In the genomic region with DNA sequence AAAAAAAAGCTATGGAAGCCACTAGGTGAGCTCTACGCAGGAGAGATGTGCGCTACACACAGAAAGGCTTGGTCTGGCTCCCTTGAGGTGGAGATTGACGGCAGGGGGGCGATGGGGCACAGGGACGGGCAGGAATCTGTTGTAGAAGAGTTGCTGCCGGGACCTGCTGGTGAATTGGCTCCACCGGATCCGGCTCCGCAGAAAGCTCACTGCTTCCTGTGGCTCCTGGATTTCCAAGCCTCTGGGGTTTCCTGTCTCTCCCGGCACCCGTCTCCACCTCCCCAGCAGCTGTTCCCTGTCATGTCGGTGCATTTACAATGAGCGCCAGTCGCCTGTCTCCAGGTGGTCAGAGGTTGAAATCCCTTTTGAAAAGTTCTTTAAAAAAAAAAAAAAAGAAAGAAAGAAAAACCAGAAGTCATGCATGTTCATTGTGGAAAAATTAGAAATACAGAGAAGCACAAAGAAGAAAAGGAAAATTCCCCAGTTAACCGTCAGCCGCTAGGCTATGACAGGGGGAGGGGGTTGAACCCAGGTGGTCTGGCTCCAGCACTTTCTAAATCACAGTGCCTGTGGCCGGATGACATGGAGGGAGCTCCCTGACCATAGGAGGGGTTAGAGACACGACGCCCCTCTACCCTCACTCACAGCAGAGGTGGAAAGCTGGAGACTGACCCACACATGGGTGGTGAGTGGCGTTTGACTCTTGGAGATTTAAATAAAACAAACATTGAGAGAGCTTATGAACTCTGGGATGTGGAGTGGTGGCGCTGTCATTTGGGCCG, we compare ENCODE assay signal across 12 cellular contexts. TPM values are rescaled to one million over a fixed set of nuclear protein-coding genes. Genes with fewer than 3 reads are reported as not detected.
DNase-seq lines count a peak whose midpoint lies in the region; FAIRE-seq and TF ChIP-seq lines count a peak whose summit lies in the region.
"Had no signal": no experiment of that assay in that cellular context is flagged by ENCODE, and none has a peak within 500 bp of the region (broad histone marks: within the 10 kb centered on the region; RNA-seq: fewer than 3 reads in every experiment).

No MANE protein-coding gene starts in this region.

- no peak overlapping the region for H3K27ac Mint-ChIP-seq in MCF 10A (ENCODE audit: low read depth, unreplicated experiment)
- H3K27ac Mint-ChIP-seq in type B pancreatic cell: no peak overlapping the region

- H3K4me2 ChIP-seq in mammary epithelial cell (ENCODE audit: insufficient read depth, low read depth, low read length): peak overlapping the region; percentile 41

- in situ Hi-C loops in mammary epithelial cell (cut with MboI; ENCODE audit: low sequenced_read_pairs in 2 of 2): no loop called here

- H2AFZ ChIP-seq in mammary epithelial cell (ENCODE audit: low read depth, low read length): peak overlapping the region; percentile 84

- TF ChIP-seq CTCF in mammary epithelial cell (conservative IDR thresholded peaks at IDR 0.05 in 1 of 2, IDR thresholded peaks at IDR 0.05 in 1 of 2; ENCODE audit: extremely low read depth in 1 of 2, insufficient read depth in 1 of 2, low read depth in 1 of 2, low read length in 2 of 2): no peak
- no peak for TF ChIP-seq CTCF in MCF 10A (IDR thresholded peaks at IDR 0.05; ENCODE audit: unreplicated experiment)
- TF ChIP-seq CTCF in VCaP (conservative IDR thresholded peaks at IDR 0.05): no peak
- TF ChIP-seq CTCF in type B pancreatic cell (conservative IDR thresholded peaks at IDR 0.05): no peak

- dilution Hi-C loops in mammary epithelial cell (cut with HindIII; ENCODE audit: low sequenced_read_pairs): no loop called here

- H3K27me3 Mint-ChIP-seq in MCF 10A (ENCODE audit: insufficient read depth, unreplicated experiment) (no peaks in the 10 kb centered on the region), type B pancreatic cell (peaks cover 34% of the 10 kb centered on the region)

- CTCF ChIA-PET in mammary epithelial cell (lab: Charles Lee; ENCODE audit: low non-redundant PET) (no interaction called here), MCF 10A (lab: Yijun Ruan, JAX) (no interaction called here)

- H3K4me3 Mint-ChIP-seq in MCF 10A (ENCODE audit: unreplicated experiment): no peak overlapping the region
- H3K4me3 Mint-ChIP-seq in type B pancreatic cell: peak overlapping the region; percentile 31

- no peak overlapping the region for H3K9ac ChIP-seq in mammary epithelial cell (ENCODE audit: insufficient read depth, low read length)

- H3K27me3 ChIP-seq in mammary epithelial cell (ENCODE audit: insufficient read depth, low read length) (no peaks in the 10 kb centered on the region), MG63 (no peaks in the 10 kb centered on the region)

- FAIRE-seq in HTR-8/SVneo (lab: Jason Lieb, UNC): no peak
- FAIRE-seq: endometrium had no signal

- H3K79me2 ChIP-seq in mammary epithelial cell (ENCODE audit: insufficient read depth, low read length): no peaks in the 10 kb centered on the region

- H3K27ac ChIP-seq in mammary epithelial cell (ENCODE audit: insufficient read depth, low read depth, low read length): no peak overlapping the region
- H3K27ac ChIP-seq in VCaP: peak overlapping the region; percentile 16; the same call in 1 of the 2 replicates
- H3K27ac ChIP-seq: C4-2B had no signal

- no peaks in the 10 kb centered on the region for H4K20me1 ChIP-seq in mammary epithelial cell (ENCODE audit: insufficient read depth, low read length)

- DNase-seq in mammary epithelial cell (peak; percentile 8), MCF 10A (ENCODE audit: unreplicated experiment) (no peak), left kidney (ENCODE audit: low read depth, low spot score) (peak; percentile 83), type B pancreatic cell (ENCODE audit: extremely low spot score, unreplicated experiment) (no peak), DMS114 treated with DMSO at 0.1 percent for 48 hours (lab: John Stamatoyannopoulos, UW; ENCODE audit: unreplicated experiment) (no peak), HTR-8/SVneo (ENCODE audit: insufficient read length, low spot score) (no peak), MG63 (no peak)
- DNase-seq: T-helper 9 cell had no signal

- no peaks in the 10 kb centered on the region for H3K9me3 ChIP-seq in mammary epithelial cell (replicated peaks; ENCODE audit: insufficient read depth, low read length)
- no peaks in the 10 kb centered on the region for H3K9me3 ChIP-seq in MG63

- H3K4me1 ChIP-seq in mammary epithelial cell (ENCODE audit: insufficient read depth, low read length): peaks cover 6% of the 10 kb centered on the region

- WGBS in mammary epithelial cell (ENCODE audit: low coverage, missing lambda C conversion rate): 29% methylated on average over 20 of the region's 22 CpGs

- BruUV-seq in mammary epithelial cell (replicated peaks; lab: Mats Ljungman, UMichigan) (no TSS peak), MCF 10A (replicated peaks; lab: Mats Ljungman, UMichigan) (no TSS peak)

- no peaks in the 10 kb centered on the region for H3K4me1 Mint-ChIP-seq in MCF 10A (ENCODE audit: insufficient read depth, unreplicated experiment)
- H3K4me1 Mint-ChIP-seq in type B pancreatic cell (ENCODE audit: unreplicated experiment): peaks cover 35% of the 10 kb centered on the region

- no peaks in the 10 kb centered on the region for H3K9me3 Mint-ChIP-seq in MCF 10A (ENCODE audit: unreplicated experiment)
- no peaks in the 10 kb centered on the region for H3K9me3 Mint-ChIP-seq in type B pancreatic cell

- intact Hi-C loops in mammary epithelial cell (cut with micrococcal nuclease): no loop called here
- intact Hi-C loops in MCF 10A (cut with micrococcal nuclease): no loop called here

- H3K4me3 ChIP-seq in mammary epithelial cell (replicated peaks in 1 of 3; ENCODE audit: insufficient read depth in 1 of 3, low read depth in 2 of 3, low read length in 3 of 3): no peak overlapping the region
- H3K4me3 ChIP-seq in MG63: no peak overlapping the region
- H3K4me3 ChIP-seq: lung had no signal

- H3K36me3 ChIP-seq in mammary epithelial cell (ENCODE audit: insufficient read depth, low read length): no peaks in the 10 kb centered on the region
- no peaks in the 10 kb centered on the region for H3K36me3 ChIP-seq in MG63

- POLR2A ChIA-PET in MCF 10A (lab: Yijun Ruan, JAX): interaction anchor here (0.8 kb wide), 1 partner anchor 15 kb away, joined by 4 read pairs; no protein-coding TSS in a partner anchor

- H3K36me3 Mint-ChIP-seq in MCF 10A (ENCODE audit: insufficient read depth, unreplicated experiment) (peaks cover 4% of the 10 kb centered on the region), type B pancreatic cell (no peaks in the 10 kb centered on the region)

RNA-seq across cellular contexts. Expression of a gene that starts 20.8 kb away (rescaled TPM):
- 1 to 10 TPM in 1 of 2 donors, under 1 TPM in 1; 0.50 to 1.3 TPM for total RNA-seq in mammary epithelial cell
- polyA plus RNA-seq in mammary epithelial cell: 0.71 TPM
- 2.1 TPM for polyA minus RNA-seq in mammary epithelial cell
- 0.19 and 0.29 TPM in 2 replicates for total RNA-seq in MCF 10A (2022)
- 7.9 and 11.5 TPM in 2 replicates for total RNA-seq in type B pancreatic cell (ENCODE audit: low replicate concordance)
- 0.84 and 1.8 TPM in 2 replicates for total RNA-seq in MG63 (2014; rRNA removed; shearing (Covaris generic); ENCODE audit: low replicate concordance)

Comparison
In these comparisons a context has a peak if more than half of its experiments do, and no peak if none do; other contexts are left out.
1. DNase-seq: peak in mammary epithelial cell (single experiment) and left kidney (single experiment); none in MCF 10A (single experiment), type B pancreatic cell (single experiment), DMS114 treated with DMSO at 0.1 percent for 48 hours (single experiment), HTR-8/SVneo (single experiment) and MG63 (single experiment).